In genomic region chr3:57805263-57805662, GRCh38 we compare ENCODE assay signal across 19 cellular contexts. TPM values are rescaled to one million over a fixed set of nuclear protein-coding genes. Genes with fewer than 3 reads are reported as not detected.
DNase-seq lines count a peak whose midpoint lies in the region; ATAC-seq, FAIRE-seq and TF ChIP-seq lines count a peak whose summit lies in the region.
"Had no signal": no experiment of that assay in that cellular context is flagged by ENCODE, and none has a peak within 500 bp of the region (broad histone marks: within the 10 kb centered on the region; RNA-seq: fewer than 3 reads in every experiment).

No MANE protein-coding gene starts in this region.

- no peak for TF ChIP-seq POLR2A in A549 (IDR thresholded peaks at IDR 0.05; ENCODE audit: low read length)

- peak; percentile 38 to 48; a peak in 4 of 6 replicates for ATAC-seq in A549
- peak; percentile 4 for ATAC-seq in esophagus mucosa

- DNase-seq in A549 (ENCODE audit: low read depth in 1 of 2, low spot score in 1 of 2) (no peak), SJSA1 (ENCODE audit: low read depth in 1 of 2, low spot score in 2 of 2) (no peak), tibial artery (no peak), Ammon's horn (ENCODE audit: low spot score) (no peak), NCI-H187 (lab: John Stamatoyannopoulos, UW) (no peak), NCI-H2029 (lab: John Stamatoyannopoulos, UW) (no peak)
- DNase-seq in CD8-positive, alpha-beta memory T cell: no peak
- DNase-seq: activated CD4-positive, alpha-beta T cell treated with anti-CD3 and anti-CD28 coated beads, Interleukin-2, amount 10 ng/mL, durations not matched to agents 7 days and 5 days; amygdala; effector memory CD4-positive, alpha-beta T cell; lower lobe of right lung; naive B cell; NCI-H1092 treated with DMSO at 0.1 percent for 48 hours; NCI-H2107; stimulated activated CD4-positive, alpha-beta T cell treated with anti-CD3 and anti-CD28 coated beads, Interleukin-2, amount 100 ng/mL, for 48 hours; substantia nigra had no signal

- H3K27ac Mint-ChIP-seq in CD8-positive, alpha-beta memory T cell: peak overlapping the region in 5 of 8 donors; percentile 4 to 70 (median 23)
- H3K27ac Mint-ChIP-seq: activated CD4-positive, alpha-beta T cell treated with anti-CD3 and anti-CD28 coated beads, Interleukin-2, amount 10 ng/mL, durations not matched to agents 7 days and 5 days had no signal

- no peak for TF ChIP-seq EP300 in A549 (IDR thresholded peaks at IDR 0.05)

- no peak for TF ChIP-seq RAD21 in A549 (conservative IDR thresholded peaks at IDR 0.05 in 1 of 2, IDR thresholded peaks at IDR 0.05 in 1 of 2)

- no peak overlapping the region for H3K4me3 Mint-ChIP-seq in CD8-positive, alpha-beta memory T cell
- H3K4me3 Mint-ChIP-seq: activated CD4-positive, alpha-beta T cell treated with anti-CD3 and anti-CD28 coated beads, Interleukin-2, amount 10 ng/mL, durations not matched to agents 7 days and 5 days had no signal

- POLR2A ChIA-PET in A549 (lab: Yijun Ruan, JAX): interaction anchor here (1.0 kb wide), 1 partner anchor 208 kb away, joined by 3 read pairs; the partner anchor contains the start of gene ARF4
- POLR2A ChIA-PET in CD8-positive, alpha-beta memory T cell (lab: Charles Lee): no interaction called here

- H3K27me3 ChIP-seq in CD8-positive, alpha-beta memory T cell (ENCODE audit: insufficient read depth, low read length, poor library complexity, severe bottlenecking): no peaks in the 10 kb centered on the region
- no peaks in the 10 kb centered on the region for H3K27me3 ChIP-seq in SJSA1 (replicated peaks)
- H3K27me3 ChIP-seq in tibial artery: no peaks in the 10 kb centered on the region

- H3K4me1 Mint-ChIP-seq in CD8-positive, alpha-beta memory T cell: peaks cover 71 to 81% (median 74%) of the 10 kb centered on the region in 3 donors

- intact Hi-C loops in tibial artery (cut with DNase I; ENCODE audit: low total_unique reads): no loop called here

- FAIRE-seq in A549 (lab: Jason Lieb, UNC): no peak

- CTCF ChIA-PET in A549 (lab: Yijun Ruan, JAX): interaction anchor here (0.6 to 1.9 kb wide), 4 partner anchors 17 to 291 kb away, joined by 3 to 6 read pairs (median 4); no protein-coding TSS in a partner anchor
- CTCF ChIA-PET in CD8-positive, alpha-beta memory T cell (lab: Charles Lee): no interaction called here

- peak overlapping the region; percentile 79 for H3K4me2 ChIP-seq in A549
- H3K4me2 ChIP-seq: KMS-11 had no signal

- H3K27me3 Mint-ChIP-seq in CD8-positive, alpha-beta memory T cell: no peaks in the 10 kb centered on the region
- H3K27me3 Mint-ChIP-seq: activated CD4-positive, alpha-beta T cell treated with anti-CD3 and anti-CD28 coated beads, Interleukin-2, amount 10 ng/mL, durations not matched to agents 7 days and 5 days; naive B cell had no signal

- no peaks in the 10 kb centered on the region for H3K9me3 Mint-ChIP-seq in CD8-positive, alpha-beta memory T cell

- no peaks in the 10 kb centered on the region for H3K36me3 ChIP-seq in CD8-positive, alpha-beta memory T cell (ENCODE audit: insufficient read depth, low read length)
- H3K36me3 ChIP-seq in SJSA1: no peaks in the 10 kb centered on the region
- no peaks in the 10 kb centered on the region for H3K36me3 ChIP-seq in tibial artery
- H3K36me3 ChIP-seq: lower lobe of right lung had no signal

- peak overlapping the region; percentile 59 to 84; a peak in 5 of 6 replicates for H3K27ac ChIP-seq in A549
- H3K27ac ChIP-seq in CD8-positive, alpha-beta memory T cell (ENCODE audit: low read depth, low read length): no peak overlapping the region
- peak overlapping the region; percentile 44 for H3K27ac ChIP-seq in SJSA1
- H3K27ac ChIP-seq in tibial artery: no peak overlapping the region
- H3K27ac ChIP-seq: KMS-11, lower lobe of right lung, SK-N-MC had no signal

- H3K4me3 ChIP-seq in A549: no peak overlapping the region
- no peak overlapping the region for H3K4me3 ChIP-seq in CD8-positive, alpha-beta memory T cell (ENCODE audit: low read length)
- H3K4me3 ChIP-seq in SJSA1: no peak overlapping the region
- H3K4me3 ChIP-seq in tibial artery: no peak overlapping the region
- H3K4me3 ChIP-seq: lower lobe of right lung, SK-N-MC had no signal

- H3K4me1 ChIP-seq in A549: peaks cover 56% of the 10 kb centered on the region
- peaks cover 26% of the 10 kb centered on the region for H3K4me1 ChIP-seq in CD8-positive, alpha-beta memory T cell (ENCODE audit: insufficient read depth, low read length)
- peaks cover 37% of the 10 kb centered on the region for H3K4me1 ChIP-seq in SJSA1 (replicated peaks)
- peaks cover 0 to 41% (median 21%) of the 10 kb centered on the region in 4 donors for H3K4me1 ChIP-seq in tibial artery

- H3K36me3 Mint-ChIP-seq in CD8-positive, alpha-beta memory T cell: no peaks in the 10 kb centered on the region
- H3K36me3 Mint-ChIP-seq: naive B cell had no signal

- no peak for TF ChIP-seq CTCF in A549 (IDR thresholded peaks at IDR 0.05)
- TF ChIP-seq CTCF in tibial artery (IDR thresholded peaks at IDR 0.05): no peak

- H3K9me3 ChIP-seq in A549 (no peaks in the 10 kb centered on the region), SJSA1 (replicated peaks) (no peaks in the 10 kb centered on the region; the same call in 1 of the 2 replicates), tibial artery (no peaks in the 10 kb centered on the region)
- H3K9me3 ChIP-seq in CD8-positive, alpha-beta memory T cell (ENCODE audit: low read length): no peaks in the 10 kb centered on the region
- H3K9me3 ChIP-seq: lower lobe of right lung had no signal

- 25% methylated on average over 1 of the region's 1 CpG for WGBS in A549 (ENCODE audit: missing lambda C conversion rate)

TF ChIP-seq in A549, 52 proteins besides CTCF, POLR2A, EP300 and RAD21:
- TF ChIP-seq SMC3 (IDR thresholded peaks at IDR 0.05): no peak
- TF ChIP-seq NPAS2 (CRISPR knock-in tag; IDR thresholded peaks at IDR 0.05; ENCODE audit: borderline replicate concordance): no peak
- TF ChIP-seq CEBPB (IDR thresholded peaks at IDR 0.05): no peak
- TF ChIP-seq HEYL (CRISPR knock-in tag; IDR thresholded peaks at IDR 0.05): no peak
- TF ChIP-seq MYC (IDR thresholded peaks at IDR 0.05; ENCODE audit: borderline replicate concordance, low read length): no peak
- TF ChIP-seq MAZ (IDR thresholded peaks at IDR 0.05; ENCODE audit: borderline replicate concordance, low read depth, low read length): no peak
- TF ChIP-seq CHD2 (IDR thresholded peaks at IDR 0.05; ENCODE audit: low read length, partially characterized antibody): no peak
- TF ChIP-seq HDAC2 (IDR thresholded peaks at IDR 0.05): no peak
- TF ChIP-seq, protein P1, sequence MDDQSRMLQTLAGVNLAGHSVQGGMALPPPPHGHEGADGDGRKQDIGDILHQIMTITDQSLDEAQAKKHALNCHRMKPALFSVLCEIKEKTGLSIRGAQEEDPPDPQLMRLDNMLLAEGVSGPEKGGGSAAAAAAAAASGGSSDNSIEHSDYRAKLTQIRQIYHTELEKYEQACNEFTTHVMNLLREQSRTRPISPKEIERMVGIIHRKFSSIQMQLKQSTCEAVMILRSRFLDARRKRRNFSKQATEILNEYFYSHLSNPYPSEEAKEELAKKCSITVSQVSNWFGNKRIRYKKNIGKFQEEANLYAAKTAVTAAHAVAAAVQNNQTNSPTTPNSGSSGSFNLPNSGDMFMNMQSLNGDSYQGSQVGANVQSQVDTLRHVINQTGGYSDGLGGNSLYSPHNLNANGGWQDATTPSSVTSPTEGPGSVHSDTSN (IDR thresholded peaks at IDR 0.05): no peak
- TF ChIP-seq, protein P2, sequence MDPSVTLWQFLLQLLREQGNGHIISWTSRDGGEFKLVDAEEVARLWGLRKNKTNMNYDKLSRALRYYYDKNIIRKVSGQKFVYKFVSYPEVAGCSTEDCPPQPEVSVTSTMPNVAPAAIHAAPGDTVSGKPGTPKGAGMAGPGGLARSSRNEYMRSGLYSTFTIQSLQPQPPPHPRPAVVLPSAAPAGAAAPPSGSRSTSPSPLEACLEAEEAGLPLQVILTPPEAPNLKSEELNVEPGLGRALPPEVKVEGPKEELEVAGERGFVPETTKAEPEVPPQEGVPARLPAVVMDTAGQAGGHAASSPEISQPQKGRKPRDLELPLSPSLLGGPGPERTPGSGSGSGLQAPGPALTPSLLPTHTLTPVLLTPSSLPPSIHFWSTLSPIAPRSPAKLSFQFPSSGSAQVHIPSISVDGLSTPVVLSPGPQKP (IDR thresholded peaks at IDR 0.05; ENCODE audit: low read depth, low read length): no peak
- no peak for TF ChIP-seq KDM5A (IDR thresholded peaks at IDR 0.05)
- no peak for TF ChIP-seq FOSL2 (IDR thresholded peaks at IDR 0.05)
- no peak for TF ChIP-seq FOSL2 (CRISPR knock-in tag; IDR thresholded peaks at IDR 0.05)
- TF ChIP-seq, protein P3, sequence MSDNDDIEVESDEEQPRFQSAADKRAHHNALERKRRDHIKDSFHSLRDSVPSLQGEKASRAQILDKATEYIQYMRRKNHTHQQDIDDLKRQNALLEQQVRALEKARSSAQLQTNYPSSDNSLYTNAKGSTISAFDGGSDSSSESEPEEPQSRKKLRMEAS (IDR thresholded peaks at IDR 0.05): no peak

RNA-seq across cellular contexts. Expression of gene SLMAP, which starts 49.2 kb away (rescaled TPM):
- 25.3 and 33.1 TPM in 2 replicates for polyA plus RNA-seq in A549 (2011; rRNA removed)
- polyA plus RNA-seq in A549 (2012; cell fraction: cytosol; rRNA removed): 6.6 and 7.7 TPM in 2 replicates
- 8.5 and 10.9 TPM in 2 replicates for polyA plus RNA-seq in A549 (2012; cell fraction: nucleus; rRNA removed)
- polyA plus RNA-seq in A549 (2017; fragmentation: RNase III; extraction: RNeasy Plus Mini Kit Qiagen cat#74134 plus additional on column Dnase treatment): 15.1 to 15.7 TPM (median 15.2 TPM) in 3 replicates
- 47.4 and 54.3 TPM in 2 replicates for polyA minus RNA-seq in A549 (2011; rRNA and poly(A)+ RNA removed)
- total RNA-seq in CD8-positive, alpha-beta memory T cell: 10 to 100 TPM; 55.8 to 57.8 TPM
- polyA plus RNA-seq in CD8-positive, alpha-beta memory T cell: 26.7 TPM
- total RNA-seq in SJSA1 (2014; rRNA removed; shearing (Covaris generic)): 36.0 and 51.3 TPM in 2 replicates
- total RNA-seq in esophagus mucosa: 57.1 TPM

Comparison
In these comparisons a context has a peak if more than half of its experiments do, and no peak if none do; other contexts are left out.
1. H3K27ac ChIP-seq: peak in A549 (2 of 2) and SJSA1 (single experiment); none in CD8-positive, alpha-beta memory T cell (single experiment) and tibial artery (0 of 2).